Comparison of ENCODE assay signal across 23 cellular contexts in the genomic region with DNA sequence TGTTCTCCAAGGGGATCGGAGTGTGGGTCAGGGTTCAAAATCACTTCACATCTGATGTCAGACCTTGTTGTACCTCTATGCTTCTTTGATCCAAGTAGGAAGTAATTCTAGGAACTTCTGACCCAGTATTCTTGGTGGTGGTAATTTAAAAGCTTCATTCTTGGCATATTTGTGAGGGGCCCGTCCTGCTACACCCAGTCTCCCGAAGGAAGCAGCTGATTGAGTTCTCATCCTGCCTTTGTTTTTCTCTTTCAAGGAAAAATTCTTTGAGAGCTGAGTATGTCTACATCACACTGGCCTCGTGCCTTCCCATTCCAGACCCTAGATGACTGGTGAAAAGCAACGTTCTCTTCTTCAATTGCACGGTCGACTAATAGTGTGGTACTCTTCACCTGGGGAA.
DNase-seq lines count a peak whose midpoint lies in the region; ATAC-seq and TF ChIP-seq lines count a peak whose summit lies in the region.
"Had no signal": no experiment of that assay in that cellular context is flagged by ENCODE, and none has a peak within 500 bp of the region (broad histone marks: within the 10 kb centered on the region; RNA-seq: fewer than 3 reads in every experiment).

No MANE protein-coding gene starts in this region.

- H3K27me3 ChIP-seq in GM23338 (ENCODE audit: insufficient read depth) = no peaks in the 10 kb centered on the region
- H3K27me3 ChIP-seq in hepatocyte = no peaks in the 10 kb centered on the region
- H3K27me3 ChIP-seq in CD8-positive, alpha-beta T cell (ENCODE audit: insufficient read depth, low read length) = no peaks in the 10 kb centered on the region
- H3K27me3 ChIP-seq: BLaER1, Peyer's patch, SJCRH30 had no signal

- no peaks in the 10 kb centered on the region for H3K79me2 ChIP-seq in GM23338 (replicated peaks; ENCODE audit: insufficient read depth)
- H3K79me2 ChIP-seq in hepatocyte = no peaks in the 10 kb centered on the region

- H3K4me1 Mint-ChIP-seq in GM23338 = peaks cover 17% of the 10 kb centered on the region
- H3K4me1 Mint-ChIP-seq in CD8-positive, alpha-beta T cell (ENCODE audit: low read depth) = no peaks in the 10 kb centered on the region
- H3K4me1 Mint-ChIP-seq: T-cell had no signal

- no peak overlapping the region for H3K4me3 ChIP-seq in GM23338
- no peak overlapping the region for H3K4me3 ChIP-seq in hepatocyte
- H3K4me3 ChIP-seq in CD8-positive, alpha-beta T cell (ENCODE audit: low read depth, low read length) = no peak overlapping the region
- H3K4me3 ChIP-seq: BLaER1, Peyer's patch, SJCRH30 had no signal

- H2AFZ ChIP-seq in GM23338 (no peak overlapping the region), hepatocyte (no peak overlapping the region)

- CTCF ChIA-PET in CD8-positive, alpha-beta T cell (lab: Charles Lee) = interaction anchor here (4.1 to 4.7 kb wide), 2 partner anchors 17 to 1197 kb away, joined by 24 to 26 read pairs; no protein-coding TSS in a partner anchor

- no peaks in the 10 kb centered on the region for H3K27me3 Mint-ChIP-seq in GM23338 (ENCODE audit: insufficient read depth, low read depth, poor library complexity)
- H3K27me3 Mint-ChIP-seq in CD8-positive, alpha-beta T cell (ENCODE audit: low read depth) = no peaks in the 10 kb centered on the region
- H3K27me3 Mint-ChIP-seq: activated CD8-positive, alpha-beta T cell treated with anti-CD3 and anti-CD28 coated beads for 36 hours; memory B cell had no signal

- TF ChIP-seq CTCF in GM23338 (conservative IDR thresholded peaks at IDR 0.05; ENCODE audit: low read depth in 2 of 2) = no peak
- TF ChIP-seq CTCF in hepatocyte (IDR thresholded peaks at IDR 0.05; ENCODE audit: poor library complexity) = no peak
- TF ChIP-seq CTCF in CD8-positive, alpha-beta T cell (IDR thresholded peaks at IDR 0.05) = no peak

- peak overlapping the region; percentile 51 for H3K27ac ChIP-seq in GM23338 (ENCODE audit: low read depth)
- H3K27ac ChIP-seq in hepatocyte = peak overlapping the region; percentile 31
- H3K27ac ChIP-seq in CD8-positive, alpha-beta T cell (ENCODE audit: low read depth, low read length) = no peak overlapping the region
- H3K27ac ChIP-seq: BLaER1, KMS-11, Peyer's patch, SJCRH30 had no signal

- H3K9me3 Mint-ChIP-seq in GM23338 = peaks cover 3% of the 10 kb centered on the region; the same call in 2 of the 3 replicates
- H3K9me3 Mint-ChIP-seq in CD8-positive, alpha-beta T cell = no peaks in the 10 kb centered on the region
- H3K9me3 Mint-ChIP-seq: activated CD8-positive, alpha-beta T cell treated with anti-CD3 and anti-CD28 coated beads for 36 hours; HFFc6; memory B cell; T-cell had no signal

- ATAC-seq in GM23338 = peak; percentile 39; the same call in 2 of the 3 replicates
- no peak for ATAC-seq in CD8-positive, alpha-beta T cell
- ATAC-seq: activated CD4-positive, CD25-positive, alpha-beta regulatory T cell treated with anti-CD3 and anti-CD28 coated beads, Interleukin-2, amount 50 U/mL, for 24 hours; activated CD8-positive, alpha-beta T cell treated with anti-CD3 and anti-CD28 coated beads for 36 hours; left colon; T-cell had no signal

- H3K9me2 ChIP-seq in GM23338 (ENCODE audit: insufficient read depth) (peaks cover 8% of the 10 kb centered on the region), hepatocyte (replicated peaks; ENCODE audit: insufficient read depth) (no peaks in the 10 kb centered on the region)

- H3K4me2 ChIP-seq in GM23338 (peak overlapping the region; percentile 30; the same call in 1 of the 2 replicates), hepatocyte (no peak overlapping the region)
- H3K4me2 ChIP-seq: BLaER1, KMS-11 had no signal

- no peaks in the 10 kb centered on the region for H3F3A ChIP-seq in GM23338 (replicated peaks; ENCODE audit: low read depth)

- H3K27ac Mint-ChIP-seq in GM23338 = no peak overlapping the region
- H3K27ac Mint-ChIP-seq in CD8-positive, alpha-beta T cell = no peak overlapping the region
- H3K27ac Mint-ChIP-seq: activated CD8-positive, alpha-beta T cell treated with anti-CD3 and anti-CD28 coated beads for 36 hours; HFFc6; memory B cell; T-cell had no signal

- H4K20me1 ChIP-seq in GM23338 (replicated peaks; ENCODE audit: insufficient read depth) (no peaks in the 10 kb centered on the region), hepatocyte (ENCODE audit: insufficient read depth, poor library complexity, severe bottlenecking) (no peaks in the 10 kb centered on the region)
- H4K20me1 ChIP-seq: BLaER1 had no signal

- H3K36me3 ChIP-seq in GM23338 (ENCODE audit: insufficient read depth) (no peaks in the 10 kb centered on the region), hepatocyte (replicated peaks; ENCODE audit: insufficient read depth, low read depth) (no peaks in the 10 kb centered on the region)
- H3K36me3 ChIP-seq in CD8-positive, alpha-beta T cell (ENCODE audit: insufficient read depth, low read length) = no peaks in the 10 kb centered on the region
- H3K36me3 ChIP-seq: BLaER1, Peyer's patch, SJCRH30 had no signal

- 65% methylated on average over 7 of the region's 7 CpGs for WGBS in hepatocyte (ENCODE audit: low lambda C conversion rate, missing lambda C conversion rate)

- intact Hi-C loops in CD8-positive, alpha-beta T cell (cut with DNase I, micrococcal nuclease) = no loop called here

- no peak overlapping the region for H3K4me3 Mint-ChIP-seq in GM23338
- H3K4me3 Mint-ChIP-seq in CD8-positive, alpha-beta T cell = no peak overlapping the region
- H3K4me3 Mint-ChIP-seq: activated CD8-positive, alpha-beta T cell treated with anti-CD3 and anti-CD28 coated beads for 36 hours; HFFc6; memory B cell; T-cell had no signal

- DNase-seq in GM23338 (ENCODE audit: low spot score) = peak; percentile 75
- DNase-seq in amniotic epithelial cell (ENCODE audit: low read depth) = peak; percentile 35
- DNase-seq in hepatocyte (ENCODE audit: low spot score) = no peak
- DNase-seq in pulmonary artery endothelial cell (ENCODE audit: low read depth, low spot score) = peak; percentile 90
- DNase-seq in globus pallidus (ENCODE audit: low spot score) = no peak
- no peak for DNase-seq in activated CD8-positive, alpha-beta memory T cell treated with anti-CD3 and anti-CD28 coated beads, Interleukin-2, amount 50 U/mL, for 48 hours
- DNase-seq in CD8-positive, alpha-beta T cell = no peak
- no peak for DNase-seq in activated CD8-positive, alpha-beta memory T cell treated with anti-CD3 and anti-CD28 coated beads for 24 hours
- DNase-seq: ACHN; activated CD8-positive, alpha-beta T cell treated with anti-CD3 and anti-CD28 coated beads for 36 hours; activated gamma-delta T cell treated with Interleukin-2 at 50 U/mL for 16 hours; COR-L47; DND-41; HFFc6; left colon; NCI-H1436; Peyer's patch; SJCRH30; T-cell had no signal

- POLR2A ChIA-PET in CD8-positive, alpha-beta T cell (lab: Charles Lee) = no interaction called here

- no peaks in the 10 kb centered on the region for H3K9me3 ChIP-seq in hepatocyte (ENCODE audit: low read depth)
- H3K9me3 ChIP-seq in CD8-positive, alpha-beta T cell (ENCODE audit: low read length) = no peaks in the 10 kb centered on the region
- H3K9me3 ChIP-seq: BLaER1, Peyer's patch, SJCRH30 had no signal

- H3K4me1 ChIP-seq in GM23338 (ENCODE audit: insufficient read depth) = peaks cover 13% of the 10 kb centered on the region; the same call in 1 of the 2 replicates
- H3K4me1 ChIP-seq in hepatocyte (ENCODE audit: insufficient read depth) = no peaks in the 10 kb centered on the region
- no peaks in the 10 kb centered on the region for H3K4me1 ChIP-seq in CD8-positive, alpha-beta T cell (ENCODE audit: insufficient read depth, low read length)
- H3K4me1 ChIP-seq: SJCRH30 had no signal

- H3K36me3 Mint-ChIP-seq in GM23338 (ENCODE audit: low read depth) = peaks cover 5% of the 10 kb centered on the region; the same call in 1 of the 3 replicates
- no peaks in the 10 kb centered on the region for H3K36me3 Mint-ChIP-seq in CD8-positive, alpha-beta T cell
- H3K36me3 Mint-ChIP-seq: T-cell had no signal

TF ChIP-seq in GM23338, 12 proteins besides CTCF, POLR2A, EP300 and RAD21:
- no peak for TF ChIP-seq POLR2AphosphoS5 (IDR thresholded peaks at IDR 0.05; ENCODE audit: low read depth)

Comparison
In these comparisons a context has a peak if more than half of its experiments do, and no peak if none do; other contexts are left out.
1. DNase-seq: peak in GM23338 (single experiment), amniotic epithelial cell (single experiment) and pulmonary artery endothelial cell (single experiment); none in hepatocyte (single experiment), globus pallidus (single experiment), activated CD8-positive, alpha-beta memory T cell treated with anti-CD3 and anti-CD28 coated beads, Interleukin-2, amount 50 U/mL, for 48 hours (single experiment), CD8-positive, alpha-beta T cell (0 of 7) and activated CD8-positive, alpha-beta memory T cell treated with anti-CD3 and anti-CD28 coated beads for 24 hours (single experiment).